In genomic region chr15:34366271-34367043, GRCh38 we compare ENCODE assay signal across 9 cellular contexts. TPM values are rescaled to one million over a fixed set of nuclear protein-coding genes. Genes with fewer than 3 reads are reported as not detected.
A peak's percentile ranks its signal among the peaks of the same experiment; 100 is the strongest.
DNase-seq lines count a peak whose midpoint lies in the region; ATAC-seq, FAIRE-seq and TF ChIP-seq lines count a peak whose summit lies in the region.
"Had no signal": no experiment of that assay in that cellular context is flagged by ENCODE, and none has a peak within 500 bp of the region (broad histone marks: within the 10 kb centered on the region; RNA-seq: fewer than 3 reads in every experiment).

No MANE protein-coding gene starts in this region.

- H3K27me3 ChIP-seq in adipocyte (replicated peaks; ENCODE audit: control insufficient read depth, insufficient read depth, low read length) = no peaks in the 10 kb centered on the region
- no peaks in the 10 kb centered on the region for H3K27me3 ChIP-seq in heart left ventricle
- no peaks in the 10 kb centered on the region for H3K27me3 ChIP-seq in pancreas
- no peaks in the 10 kb centered on the region for H3K27me3 ChIP-seq in uterus

- H3K9me3 ChIP-seq in KOPT-K1 (ENCODE audit: insufficient read depth, low read length, poor library complexity, severe bottlenecking) = no peaks in the 10 kb centered on the region
- no peaks in the 10 kb centered on the region for H3K9me3 ChIP-seq in adipocyte (ENCODE audit: control insufficient read depth, low read length)
- no peaks in the 10 kb centered on the region for H3K9me3 ChIP-seq in heart left ventricle
- H3K9me3 ChIP-seq in pancreas = no peaks in the 10 kb centered on the region
- H3K9me3 ChIP-seq in uterus = no peaks in the 10 kb centered on the region

- peaks cover 28% of the 10 kb centered on the region for H3K36me3 ChIP-seq in KOPT-K1 (ENCODE audit: insufficient read depth, low read length)
- H3K36me3 ChIP-seq in adipocyte (ENCODE audit: control insufficient read depth, insufficient read depth, low read length, severe bottlenecking) = no peaks in the 10 kb centered on the region
- peaks cover 0 to 24% (median 22%) of the 10 kb centered on the region in 9 donors for H3K36me3 ChIP-seq in heart left ventricle
- no peaks in the 10 kb centered on the region for H3K36me3 ChIP-seq in pancreas
- H3K36me3 ChIP-seq in uterus = no peaks in the 10 kb centered on the region

- no peak for DNase-seq in GM12864 (ENCODE audit: low read depth)
- peak; percentile 39 for DNase-seq in SK-MEL-5 (ENCODE audit: low read depth, low spot score)
- DNase-seq in adipocyte (ENCODE audit: low read depth) = peak; percentile 60
- peak; percentile 69 to 85 (median 81) for DNase-seq in heart left ventricle
- peak; percentile 65 to 86 (median 76) for DNase-seq in pancreas
- peak; percentile 59 to 63 for DNase-seq in uterus

- H3K27ac ChIP-seq in KOPT-K1 (ENCODE audit: low read depth, low read length, poor library complexity, severe bottlenecking) = peak overlapping the region; percentile 90
- peak overlapping the region in 11 of 12 donors; percentile 95 to 100 (median 99) for H3K27ac ChIP-seq in heart left ventricle
- peak overlapping the region; percentile 92 to 99 (median 94) for H3K27ac ChIP-seq in pancreas
- H3K27ac ChIP-seq in uterus = peak overlapping the region; percentile 95 to 98

- peak overlapping the region; percentile 78 for H3K9ac ChIP-seq in adipocyte (ENCODE audit: low read length)

- ATAC-seq in heart left ventricle (peak; percentile 39 to 73 (median 64)), pancreas (peak; percentile 56 to 79 (median 66)), GM18519 (IDR thresholded peaks at IDR 0.05; ENCODE audit: low FRiP score, unreplicated experiment) (no peak)

- TF ChIP-seq POLR2A in heart left ventricle (IDR thresholded peaks at IDR 0.05) = no peak
- TF ChIP-seq POLR2A in uterus (IDR thresholded peaks at IDR 0.05) = no peak

- H3K4me1 ChIP-seq in adipocyte (ENCODE audit: control insufficient read depth, insufficient read depth, low read length) (peaks cover 14% of the 10 kb centered on the region), heart left ventricle (peaks cover 0 to 25% (median 15%) of the 10 kb centered on the region in 12 donors), pancreas (peaks cover 0 to 9% (median 0%) of the 10 kb centered on the region in 3 donors), uterus (no peaks in the 10 kb centered on the region)

- intact Hi-C loops in heart left ventricle (cut with DNase I) = loop anchor here in 9 of 10 donors (1.0 to 10.0 kb wide), 12 partner anchors 23 to 302 kb away; partner anchors contain the start of genes EMC7 (in 5 of the 9), NOP10 (in 4 of the 9), NUTM1 (in 4 of the 9) and PGBD4 (in 4 of the 9)
- intact Hi-C loops in pancreas (cut with DNase I) = loop anchor here in 1 of 3 donors (10.0 kb wide), 1 partner anchor 132 kb away; no protein-coding TSS in a partner anchor
- intact Hi-C loops in uterus (cut with DNase I; ENCODE audit: low total_unique reads) = no loop called here

- H3K4me3 ChIP-seq in GM12864 (ENCODE audit: low read depth, low read length) (peak overlapping the region; percentile 88), adipocyte (ENCODE audit: low read length) (peak overlapping the region; percentile 92), heart left ventricle (peak overlapping the region; percentile 62 to 99 (median 88)), pancreas (peak overlapping the region; percentile 59 to 91 (median 84)), uterus (peak overlapping the region; percentile 89 to 97)

- FAIRE-seq in pancreas (lab: Jason Lieb, UNC) = no peak

- 0 to 1% (median 0%) methylated on average over 34 to 36 of the region's 36 CpGs for WGBS in heart left ventricle, 4 donors
- WGBS in pancreas, 2 donors = 0 to 1% methylated on average over 31 to 36 of the region's 36 CpGs

- in situ Hi-C loops in SK-MEL-5 (cut with HindIII; ENCODE audit: low pct_unique_long_range_greater_than_20kb, low sequenced_read_pairs) = no loop called here

- TF ChIP-seq CTCF in GM12864 (IDR thresholded peaks at IDR 0.05; ENCODE audit: low read depth, low read length, missing control alignments) = no peak
- no peak for TF ChIP-seq CTCF in heart left ventricle (IDR thresholded peaks at IDR 0.05)
- no peak for TF ChIP-seq CTCF in pancreas (IDR thresholded peaks at IDR 0.05)
- TF ChIP-seq CTCF in uterus (IDR thresholded peaks at IDR 0.05) = no peak

RNA-seq across cellular contexts. Expression of gene LPCAT4, which starts 0.5 kb away (rescaled TPM):
- total RNA-seq in SK-MEL-5 (2014; rRNA removed; shearing (Covaris generic)) = 6.1 and 13.5 TPM in 2 replicates
- polyA plus RNA-seq in SK-MEL-5 (2015; cell fraction: cytosol; rRNA removed) = 27.4 and 43.5 TPM in 2 replicates
- 158 and 161 TPM in 2 replicates for polyA plus RNA-seq in SK-MEL-5 (2015; cell fraction: nucleus; rRNA removed)
- total RNA-seq in heart left ventricle (10 to 100 TPM in 8 of 9 donors, 1 to 10 TPM in 1; 9.8 to 80.0 (median 44.8) TPM), pancreas (10 to 100 TPM in 5 of 6 donors, 1 to 10 TPM in 1; 9.7 to 23.5 (median 13.7) TPM), uterus (10 to 100 TPM in 2 of 4 donors, 1 to 10 TPM in 2; 2.4 to 73.1 (median 7.3) TPM)
- polyA plus RNA-seq in heart left ventricle (10 to 100 TPM; 12.9 to 49.7 TPM), pancreas (10 to 100 TPM; 29.3 to 34.6 TPM)

RNA-seq across cellular contexts. Expression of gene NUTM1, which starts 23.3 kb away (rescaled TPM):
- not detected in 2 replicates for total RNA-seq in SK-MEL-5 (2014; rRNA removed; shearing (Covaris generic))
- not detected in 2 replicates for polyA plus RNA-seq in SK-MEL-5 (2015; cell fraction: cytosol; rRNA removed)
- polyA plus RNA-seq in SK-MEL-5 (2015; cell fraction: nucleus; rRNA removed) = not detected in 2 replicates
- not detected for total RNA-seq in heart left ventricle
- not detected for polyA plus RNA-seq in heart left ventricle
- not detected for total RNA-seq in pancreas
- not detected for polyA plus RNA-seq in pancreas
- total RNA-seq in uterus = not detected
- total RNA-seq: pulmonary artery endothelial cell had no signal

RNA-seq across cellular contexts. Expression of gene NOP10, which starts 23.5 kb away (rescaled TPM):
- total RNA-seq in SK-MEL-5 (2014; rRNA removed; shearing (Covaris generic)) = 388 and 392 TPM in 2 replicates
- 156 and 259 TPM in 2 replicates for polyA plus RNA-seq in SK-MEL-5 (2015; cell fraction: cytosol; rRNA removed)
- polyA plus RNA-seq in SK-MEL-5 (2015; cell fraction: nucleus; rRNA removed) = 36.9 and 61.1 TPM in 2 replicates
- total RNA-seq in heart left ventricle (100 to 1,000 TPM in 8 of 9 donors, 10 to 100 TPM in 1; 96.4 to 217 (median 132) TPM), pancreas (10 to 100 TPM; 23.9 to 53.6 (median 33.8) TPM), uterus (10 to 100 TPM; 56.9 to 78.8 (median 72.3) TPM)
- polyA plus RNA-seq in heart left ventricle (100 to 1,000 TPM; 200 to 384 TPM), pancreas (10 to 100 TPM; 73.4 to 87.9 TPM)

RNA-seq across cellular contexts. Expression of gene SLC12A6, which starts 28.9 kb away (rescaled TPM):
- total RNA-seq in SK-MEL-5 (2014; rRNA removed; shearing (Covaris generic)) = 2.7 and 2.9 TPM in 2 replicates
- polyA plus RNA-seq in SK-MEL-5 (2015; cell fraction: cytosol; rRNA removed) = 2.0 and 3.8 TPM in 2 replicates
- polyA plus RNA-seq in SK-MEL-5 (2015; cell fraction: nucleus; rRNA removed) = 7.0 and 7.8 TPM in 2 replicates
- total RNA-seq in heart left ventricle = 10 to 100 TPM; 17.3 to 35.1 (median 24.9) TPM
- 1 to 10 TPM; 6.1 to 7.0 TPM for polyA plus RNA-seq in heart left ventricle
- 10 to 100 TPM in 1 of 6 donors, 1 to 10 TPM in 5; 2.5 to 13.1 (median 6.4) TPM for total RNA-seq in pancreas
- 1 to 10 TPM; 2.8 to 5.9 TPM for polyA plus RNA-seq in pancreas
- total RNA-seq in uterus = 10 to 100 TPM; 16.8 to 26.9 (median 22.2) TPM
